Comparison of ENCODE assay signal across 1 cellular context in genomic region chr1:7632126-7632525, GRCh38.
TF ChIP-seq lines count a peak whose summit lies in the region.

No MANE protein-coding gene starts in this region.

TF ChIP-seq in H1, 55 proteins besides CTCF, POLR2A, EP300 and RAD21:
- TF ChIP-seq ATF3 (IDR thresholded peaks at IDR 0.05; ENCODE audit: insufficient read depth, low read depth, low read length) (no peak), JUND (IDR thresholded peaks at IDR 0.05; ENCODE audit: low read length) (no peak), FOSL1 (IDR thresholded peaks at IDR 0.05; ENCODE audit: insufficient read depth, low read depth, low read length) (no peak), RFX5 (IDR thresholded peaks at IDR 0.05; ENCODE audit: borderline replicate concordance, low read depth, low read length) (no peak)
